In the genomic region with DNA sequence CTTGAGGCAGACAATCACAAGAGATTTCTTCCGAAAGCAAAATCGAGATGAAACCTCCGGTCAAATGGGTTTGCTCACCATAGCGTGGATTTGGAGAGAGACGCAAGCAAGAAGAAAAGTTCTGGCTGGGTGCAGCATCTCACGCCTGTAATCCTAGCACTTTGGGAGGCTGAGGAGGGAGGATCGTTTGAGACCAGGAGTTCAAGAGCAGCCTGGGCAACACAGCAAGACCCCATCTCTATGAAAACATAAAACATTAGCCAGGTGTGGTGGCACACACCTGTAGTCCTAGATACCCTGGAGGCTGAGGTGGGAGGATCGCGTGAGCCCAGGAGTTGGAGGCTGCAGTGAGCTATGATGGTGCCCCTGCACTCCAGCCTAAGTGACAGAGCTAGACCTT, we compare ENCODE assay signal across 1 cellular context.
TF ChIP-seq lines count a peak whose summit lies in the region.

No MANE protein-coding gene starts in this region.

TF ChIP-seq in H1, 55 proteins besides CTCF, POLR2A, EP300 and RAD21:
- TF ChIP-seq SP1 (IDR thresholded peaks at IDR 0.05; ENCODE audit: low read depth, low read length) = no peak
- peak; percentile 60; the same call in 1 of the 2 replicates for TF ChIP-seq KDM1A (IDR thresholded peaks at IDR 0.05; ENCODE audit: borderline replicate concordance, low read length)
TF ChIP-seq in H1: peak in this region for 1.
